ENCODE assay signal across 28 cellular contexts in the genomic region with DNA sequence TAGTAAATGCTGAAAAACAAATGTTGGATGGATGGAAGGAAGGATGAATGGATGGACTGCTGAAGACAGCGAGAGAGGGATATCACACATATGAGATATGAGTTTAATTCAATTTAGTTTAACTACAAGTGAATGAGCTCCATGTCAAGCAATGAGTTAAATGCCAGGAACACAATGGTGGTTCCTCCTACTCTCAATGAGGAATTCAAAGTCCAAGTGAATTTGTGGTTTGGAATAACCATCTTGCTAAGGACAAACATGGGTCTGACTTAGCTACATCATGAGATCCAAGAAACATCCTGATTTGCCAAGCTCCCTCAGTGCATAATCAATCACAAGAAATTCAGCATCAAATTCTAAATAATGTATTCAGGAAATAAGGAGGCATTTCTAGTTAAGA.
"Had no signal": no experiment of that assay in that cellular context is flagged by ENCODE, and none has a peak within 500 bp of the region (broad histone marks: within the 10 kb centered on the region; RNA-seq: fewer than 3 reads in every experiment).

No MANE protein-coding gene starts in this region.

- H3K9me3 Mint-ChIP-seq: activated naive CD8-positive, alpha-beta T cell treated with anti-CD3 and anti-CD28 coated beads for 36 hours; endodermal cell; nephron progenitor cell had no signal

- H3K27ac ChIP-seq: ascending aorta, neutrophil, pancreas, prostate gland, transverse colon, VCaP had no signal

- H3K27me3 ChIP-seq: adrenal gland, ascending aorta, neutrophil, pancreas, transverse colon had no signal

- H3K4me3 ChIP-seq: adrenal gland, ascending aorta, pancreas, prostate gland, transverse colon had no signal

- ATAC-seq: activated CD4-positive, CD25-positive, alpha-beta regulatory T cell treated with anti-CD3 and anti-CD28 coated beads, Interleukin-2, amount 50 U/mL, for 24 hours; esophagus mucosa; left cardiac atrium; left ventricle myocardium superior; pancreas had no signal

- H3K27me3 Mint-ChIP-seq: activated naive CD8-positive, alpha-beta T cell treated with anti-CD3 and anti-CD28 coated beads for 36 hours; dendritic cell treated with granulocyte-macrophage colony-stimulating factor and Interleukin-4, amounts not matched to agents 40 ng/mL and 50 ng/mL, for 4 days; naive B cell had no signal

- H3K4me3 Mint-ChIP-seq: activated naive CD4-positive, alpha-beta T cell treated with anti-CD3 and anti-CD28 coated beads for 36 hours; activated naive CD8-positive, alpha-beta T cell treated with anti-CD3 and anti-CD28 coated beads for 36 hours; dendritic cell treated with granulocyte-macrophage colony-stimulating factor and Interleukin-4, amounts not matched to agents 40 ng/mL and 50 ng/mL, for 4 days; endodermal cell; mesothelial cell of epicardium; naive B cell; nephron progenitor cell had no signal

- H3K9me3 ChIP-seq: adrenal gland, ascending aorta, neutrophil, pancreas, prostate gland, transverse colon had no signal

- DNase-seq: activated CD4-positive, alpha-beta T cell treated with anti-CD3 and anti-CD28 coated beads for 48 hours; activated CD4-positive, alpha-beta T cell treated with anti-CD3 and anti-CD28 coated beads, Interleukin-2, amount 50 U/mL, for 48 hours; activated CD8-positive, alpha-beta memory T cell treated with anti-CD3 and anti-CD28 coated beads for 24 hours; activated effector memory CD4-positive, alpha-beta T cell treated with anti-CD3 and anti-CD28 coated beads, Interleukin-2, amount 50 U/mL, for 16 hours; activated naive CD4-positive, alpha-beta T cell treated with anti-CD3 and anti-CD28 coated beads for 36 hours; activated naive CD8-positive, alpha-beta T cell treated with anti-CD3 and anti-CD28 coated beads for 36 hours; adrenal gland; caudate nucleus; endodermal cell; left cardiac atrium; left ventricle myocardium superior; mammary epithelial cell; naive B cell; nephron progenitor cell; pancreas; stimulated activated naive CD4-positive, alpha-beta T cell treated with Interleukin-2 at 50 U/mL for 16 hours; transverse colon had no signal

- H3K27ac Mint-ChIP-seq: activated naive CD4-positive, alpha-beta T cell treated with anti-CD3 and anti-CD28 coated beads for 36 hours; activated naive CD8-positive, alpha-beta T cell treated with anti-CD3 and anti-CD28 coated beads for 36 hours; dendritic cell treated with granulocyte-macrophage colony-stimulating factor and Interleukin-4, amounts not matched to agents 40 ng/mL and 50 ng/mL, for 4 days; endodermal cell; mesothelial cell of epicardium; naive B cell; nephron progenitor cell had no signal

- H3K4me1 Mint-ChIP-seq: nephron progenitor cell had no signal

- H3K4me1 ChIP-seq: ascending aorta had no signal

- H3K36me3 ChIP-seq: adrenal gland, neutrophil, pancreas, prostate gland, transverse colon had no signal

- FAIRE-seq: frontal cortex, islet of Langerhans, pancreas, TTC549 had no signal
